ENCODE assay signal across 8 cellular contexts in the genomic region with DNA sequence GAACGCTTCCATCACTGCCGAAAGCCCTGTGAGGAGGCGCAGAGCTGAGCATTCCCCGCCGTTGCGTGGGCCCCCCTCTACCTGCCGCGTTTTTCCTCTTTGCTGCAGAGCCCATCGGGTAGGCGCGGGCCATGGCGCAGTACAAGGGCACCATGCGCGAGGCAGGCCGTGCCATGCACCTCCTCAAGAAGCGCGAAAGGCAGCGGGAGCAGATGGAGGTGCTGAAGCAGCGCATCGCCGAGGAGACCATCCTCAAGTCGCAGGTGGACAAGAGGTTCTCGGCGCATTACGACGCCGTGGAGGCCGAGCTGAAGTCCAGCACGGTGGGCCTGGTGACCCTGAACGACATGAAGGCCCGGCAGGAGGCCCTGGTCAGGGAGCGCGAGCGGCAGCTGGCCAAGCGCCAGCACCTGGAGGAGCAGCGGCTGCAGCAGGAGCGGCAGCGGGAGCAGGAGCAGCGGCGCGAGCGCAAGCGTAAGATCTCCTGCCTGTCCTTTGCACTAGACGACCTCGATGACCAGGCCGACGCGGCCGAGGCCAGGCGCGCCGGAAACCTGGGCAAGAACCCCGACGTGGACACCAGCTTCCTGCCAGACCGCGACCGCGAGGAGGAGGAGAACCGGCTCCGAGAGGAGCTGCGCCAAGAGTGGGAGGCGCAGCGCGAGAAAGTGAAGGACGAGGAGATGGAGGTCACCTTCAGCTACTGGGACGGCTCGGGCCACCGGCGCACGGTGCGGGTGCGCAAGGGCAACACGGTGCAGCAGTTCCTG. TPM values are rescaled to one million over a fixed set of nuclear protein-coding genes. Genes with fewer than 3 reads are reported as not detected.
DNase-seq lines count a peak whose midpoint lies in the region; ATAC-seq, FAIRE-seq and TF ChIP-seq lines count a peak whose summit lies in the region.

No MANE protein-coding gene starts in this region.

- H3K27me3 Mint-ChIP-seq in activated T-cell treated with anti-CD3 and anti-CD28 coated beads, Interleukin-2, amount 50 U/mL, for 24 hours: no peaks in the 10 kb centered on the region

- peaks cover 33% of the 10 kb centered on the region for H3K4me1 Mint-ChIP-seq in activated T-cell treated with anti-CD3 and anti-CD28 coated beads, Interleukin-2, amount 50 U/mL, for 24 hours (ENCODE audit: low read depth)

- peak overlapping the region; percentile 1 to 57 for H3K9ac ChIP-seq in kidney (ENCODE audit: low read length in 2 of 2)
- peak overlapping the region in 4 of 5 donors; percentile 16 to 68 (median 52) for H3K9ac ChIP-seq in subcutaneous abdominal adipose tissue (ENCODE audit: low read length in 5 of 5)

- peak overlapping the region; percentile 87 for H3K27ac Mint-ChIP-seq in activated T-cell treated with anti-CD3 and anti-CD28 coated beads, Interleukin-2, amount 50 U/mL, for 24 hours

- H3K27me3 ChIP-seq in subcutaneous abdominal adipose tissue (ENCODE audit: control insufficient read depth in 5 of 5, insufficient read depth in 4 of 5, low read length in 5 of 5): no peaks in the 10 kb centered on the region

- FAIRE-seq in kidney (lab: Jason Lieb, UNC): no peak

- TF ChIP-seq POLR2A in GM18505 (IDR thresholded peaks at IDR 0.05; ENCODE audit: borderline replicate concordance, extremely low read depth, insufficient read depth, insufficient read length): no peak

- H3K4me3 Mint-ChIP-seq in activated T-cell treated with anti-CD3 and anti-CD28 coated beads, Interleukin-2, amount 50 U/mL, for 24 hours: peak overlapping the region; percentile 76

- no peak for DNase-seq in activated T-cell treated with anti-CD3 and anti-CD28 coated beads, Interleukin-2, amount 50 U/mL, for 24 hours
- DNase-seq in activated T-cell treated with anti-CD3 and anti-CD28 coated beads for 4 hours (no peak), astrocyte of the hippocampus (ENCODE audit: low read depth, low spot score) (peak; percentile 41), kidney (peak; percentile 74), NCI-H1105 (lab: John Stamatoyannopoulos, UW) (no peak), MV-4-11 (lab: John Stamatoyannopoulos, UW) (no peak)

- H3K27ac ChIP-seq in kidney (ENCODE audit: low read depth in 2 of 2, low read length in 2 of 2): peak overlapping the region; percentile 77 to 79
- H3K27ac ChIP-seq in subcutaneous abdominal adipose tissue (ENCODE audit: low read depth, low read length): peak overlapping the region; percentile 94

- no peaks in the 10 kb centered on the region for H3K9me3 Mint-ChIP-seq in activated T-cell treated with anti-CD3 and anti-CD28 coated beads, Interleukin-2, amount 50 U/mL, for 24 hours

- no peak for TF ChIP-seq CTCF in kidney (IDR thresholded peaks at IDR 0.05; ENCODE audit: borderline replicate concordance, extremely low read depth, insufficient read depth)

- H3K4me3 ChIP-seq in kidney (ENCODE audit: low read length in 2 of 2): peak overlapping the region; percentile 61 to 78
- H3K4me3 ChIP-seq in subcutaneous abdominal adipose tissue (ENCODE audit: low read depth in 1 of 5, low read length in 5 of 5): peak overlapping the region; percentile 56 to 73 (median 69)

- no peaks in the 10 kb centered on the region for H3K36me3 ChIP-seq in kidney (ENCODE audit: control insufficient read depth in 1 of 2, insufficient read depth in 2 of 2, low read length in 2 of 2)
- H3K36me3 ChIP-seq in subcutaneous abdominal adipose tissue (ENCODE audit: control insufficient read depth in 5 of 5, insufficient read depth in 5 of 5, low read length in 5 of 5): no peaks in the 10 kb centered on the region

- no peaks in the 10 kb centered on the region for H3K9me3 ChIP-seq in kidney (ENCODE audit: control insufficient read depth in 1 of 2, low read length in 2 of 2)
- H3K9me3 ChIP-seq in subcutaneous abdominal adipose tissue (ENCODE audit: control insufficient read depth in 5 of 5, low read length in 5 of 5): no peaks in the 10 kb centered on the region

- H3K36me3 Mint-ChIP-seq in activated T-cell treated with anti-CD3 and anti-CD28 coated beads, Interleukin-2, amount 50 U/mL, for 24 hours (ENCODE audit: low read depth): peaks cover 15% of the 10 kb centered on the region

- H3K4me1 ChIP-seq in kidney (ENCODE audit: control insufficient read depth in 1 of 2, insufficient read depth in 1 of 2, low read depth in 1 of 2, low read length in 2 of 2) (peaks cover 0 to 8% of the 10 kb centered on the region in 2 donors), subcutaneous abdominal adipose tissue (ENCODE audit: control insufficient read depth in 5 of 5, insufficient read depth in 5 of 5, low read length in 5 of 5) (peaks cover 2 to 39% (median 31%) of the 10 kb centered on the region in 5 donors)

- intact Hi-C loops in kidney (cut with DNase I): no loop called here

- ATAC-seq in GM18505 (IDR thresholded peaks at IDR 0.05; ENCODE audit: unreplicated experiment): no peak

RNA-seq across cellular contexts. Expression of gene FAM50B, which starts 0.7 kb away (rescaled TPM):
- 13.2 TPM for total RNA-seq in kidney
- polyA plus RNA-seq in kidney (ENCODE audit: insufficient read depth, low read depth, low replicate concordance): 24.8 TPM

Comparison
In these comparisons a context has a peak if more than half of its experiments do, and no peak if none do; other contexts are left out.
1. DNase-seq: peak in astrocyte of the hippocampus (single experiment) and kidney (single experiment); none in activated T-cell treated with anti-CD3 and anti-CD28 coated beads, Interleukin-2, amount 50 U/mL, for 24 hours (single experiment), activated T-cell treated with anti-CD3 and anti-CD28 coated beads for 4 hours (single experiment), NCI-H1105 (single experiment) and MV-4-11 (single experiment).